ENCODE assay signal across 11 cellular contexts in genomic region chr6:144460224-144461095, GRCh38.
DNase-seq lines count a peak whose midpoint lies in the region; ATAC-seq and TF ChIP-seq lines count a peak whose summit lies in the region.
"Had no signal": no experiment of that assay in that cellular context is flagged by ENCODE, and none has a peak within 500 bp of the region (broad histone marks: within the 10 kb centered on the region; RNA-seq: fewer than 3 reads in every experiment).

No MANE protein-coding gene starts in this region.

- no peak overlapping the region for H2AFZ ChIP-seq in mammary epithelial cell (ENCODE audit: low read depth, low read length)

- H3K4me1 ChIP-seq in mammary epithelial cell (ENCODE audit: insufficient read depth, low read length) = no peaks in the 10 kb centered on the region

- TF ChIP-seq CTCF in GM10266 (IDR thresholded peaks at IDR 0.05; ENCODE audit: control insufficient read depth, insufficient read depth, low read depth, missing control alignments) (no peak), mammary epithelial cell (conservative IDR thresholded peaks at IDR 0.05 in 1 of 2, IDR thresholded peaks at IDR 0.05 in 1 of 2; ENCODE audit: extremely low read depth in 1 of 2, insufficient read depth in 1 of 2, low read depth in 1 of 2, low read length in 2 of 2) (no peak)

- in situ Hi-C loops in mammary epithelial cell (cut with MboI; ENCODE audit: low sequenced_read_pairs in 2 of 2) = no loop called here

- H3K9me3 ChIP-seq in mammary epithelial cell (replicated peaks; ENCODE audit: insufficient read depth, low read length) = no peaks in the 10 kb centered on the region

- BruUV-seq in mammary epithelial cell (replicated peaks; lab: Mats Ljungman, UMichigan) = no TSS peak

- 71% methylated on average over 6 of the region's 6 CpGs for WGBS in mammary epithelial cell (ENCODE audit: low coverage, missing lambda C conversion rate)

- H3K27me3 ChIP-seq in mammary epithelial cell (ENCODE audit: insufficient read depth, low read length) = no peaks in the 10 kb centered on the region

- ATAC-seq in GM19452 (IDR thresholded peaks at IDR 0.05; ENCODE audit: unreplicated experiment) (peak; percentile 82), HG03103 (IDR thresholded peaks at IDR 0.05; ENCODE audit: low read depth, unreplicated experiment) (peak; percentile 93), left ventricle myocardium superior (no peak)

- dilution Hi-C loops in mammary epithelial cell (cut with HindIII; ENCODE audit: low sequenced_read_pairs) = no loop called here

- intact Hi-C loops in mammary epithelial cell (cut with micrococcal nuclease) (no loop called here), cardiac septum (cut with DNase I) (no loop called here), left ventricle myocardium superior (cut with micrococcal nuclease) (no loop called here)

- H3K9ac ChIP-seq in mammary epithelial cell (ENCODE audit: insufficient read depth, low read length) = no peak overlapping the region

- CTCF ChIA-PET in mammary epithelial cell (lab: Charles Lee; ENCODE audit: low non-redundant PET) = no interaction called here

- no peak overlapping the region for H3K4me3 ChIP-seq in mammary epithelial cell (replicated peaks in 1 of 3; ENCODE audit: insufficient read depth in 1 of 3, low read depth in 2 of 3, low read length in 3 of 3)

- no peaks in the 10 kb centered on the region for H3K79me2 ChIP-seq in mammary epithelial cell (ENCODE audit: insufficient read depth, low read length)

- H3K27ac ChIP-seq in mammary epithelial cell (ENCODE audit: insufficient read depth, low read depth, low read length) = no peak overlapping the region

- no peak overlapping the region for H3K4me2 ChIP-seq in mammary epithelial cell (ENCODE audit: insufficient read depth, low read depth, low read length)

- H4K20me1 ChIP-seq in mammary epithelial cell (ENCODE audit: insufficient read depth, low read length) = no peaks in the 10 kb centered on the region

- DNase-seq in GM10266 (ENCODE audit: extremely low spot score) (peak; percentile 52), mammary epithelial cell (peak; percentile 6), occipital lobe (lab: John Stamatoyannopoulos, UW) (no peak), cardiac septum (ENCODE audit: low spot score) (no peak), left ventricle myocardium superior (no peak), epidermal melanocyte (ENCODE audit: insufficient read length, low spot score) (no peak)
- DNase-seq: cerebellar nuclear complex, DMS79 treated with DMSO at 0.1 percent for 48 hours, Kasumi-1 had no signal

- H3K36me3 ChIP-seq in mammary epithelial cell (ENCODE audit: insufficient read depth, low read length) = peaks cover 7% of the 10 kb centered on the region

Comparison
In these comparisons a context has a peak if more than half of its experiments do, and no peak if none do; other contexts are left out.
1. DNase-seq: peak in GM10266 (single experiment) and mammary epithelial cell (single experiment); none in occipital lobe (single experiment), cardiac septum (single experiment), left ventricle myocardium superior (single experiment) and epidermal melanocyte (single experiment).